17 cellular contexts compared by ENCODE assay signal in the genomic region with DNA sequence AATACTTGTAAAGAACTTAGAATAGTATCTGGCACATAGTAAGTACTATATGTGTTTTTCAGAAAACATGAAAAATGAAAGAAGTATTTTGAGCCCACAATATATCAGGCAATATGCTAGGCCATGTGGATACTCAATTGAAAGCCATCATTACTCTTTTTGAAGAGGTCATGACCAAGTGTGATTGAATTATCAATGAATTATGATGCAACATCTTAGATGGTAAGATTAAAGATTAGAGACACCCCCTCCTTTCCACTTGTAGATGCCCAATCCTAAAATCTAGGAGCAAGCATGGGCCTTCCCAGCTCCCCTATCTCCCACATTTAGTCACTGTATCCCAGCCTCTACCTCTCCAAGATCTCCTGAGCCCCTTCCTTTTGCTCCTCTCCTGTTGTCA.
A peak's percentile ranks its signal among the peaks of the same experiment; 100 is the strongest.
DNase-seq lines count a peak whose midpoint lies in the region; ATAC-seq and TF ChIP-seq lines count a peak whose summit lies in the region.
"Had no signal": no experiment of that assay in that cellular context is flagged by ENCODE, and none has a peak within 500 bp of the region (broad histone marks: within the 10 kb centered on the region; RNA-seq: fewer than 3 reads in every experiment).

No MANE protein-coding gene starts in this region.

- no peak overlapping the region for H3K14ac ChIP-seq in IMR-90 (replicated peaks; ENCODE audit: low read depth, low read length)

- H3K4me3 ChIP-seq in IMR-90 (ENCODE audit: insufficient read depth, low read depth, low read length): no peak overlapping the region
- H3K4me3 ChIP-seq: A549; BLaER1 treated with 17β-estradiol and CSF1 and Interleukin-3, amounts not matched to agents 10 nM and 100 nM had no signal

- peaks cover 7% of the 10 kb centered on the region for H3K9me1 ChIP-seq in IMR-90 (ENCODE audit: insufficient read depth, low read length)

- no peak overlapping the region for H2BK120ac ChIP-seq in IMR-90 (ENCODE audit: low read depth, low read length)

- H2AK5ac ChIP-seq in IMR-90 (ENCODE audit: low read depth, low read length): no peak overlapping the region

- CTCF ChIA-PET in IMR-90 (lab: Yijun Ruan, JAX): no interaction called here

- no peaks in the 10 kb centered on the region for H3K9me3 Mint-ChIP-seq in T-helper 2 cell treated with Interferon-gamma antibody and Interleukin-4, amounts not matched to agents 5 μg/mL and 100 μg/mL, for 36 hours
- H3K9me3 Mint-ChIP-seq in nephron progenitor cell: no peaks in the 10 kb centered on the region
- H3K9me3 Mint-ChIP-seq: CD4-positive, alpha-beta T cell; CD8-positive, alpha-beta T cell had no signal

- ATAC-seq in IMR-90 (ENCODE audit: low read depth) (no peak), sciatic nerve (no peak)
- ATAC-seq: A549; CD8-positive, alpha-beta T cell had no signal

- H3K27me3 ChIP-seq in IMR-90 (ENCODE audit: control insufficient read depth, insufficient read depth, low read length): no peaks in the 10 kb centered on the region
- H3K27me3 ChIP-seq: BLaER1 treated with 17β-estradiol and CSF1 and Interleukin-3, amounts not matched to agents 10 nM and 100 nM had no signal

- H3K4me1 ChIP-seq in IMR-90 (ENCODE audit: control insufficient read depth, insufficient read depth, low read length): peaks cover 8% of the 10 kb centered on the region
- H3K4me1 ChIP-seq: A549, Caco-2 had no signal

- no peak overlapping the region for H2BK15ac ChIP-seq in IMR-90 (ENCODE audit: low read depth, low read length)

- H3K27ac ChIP-seq in IMR-90 (ENCODE audit: insufficient read depth, low read length): no peak overlapping the region
- H3K27ac ChIP-seq: 22Rv1; A549; BLaER1 treated with 17β-estradiol and CSF1 and Interleukin-3, amounts not matched to agents 10 nM and 100 nM; C4-2B had no signal

- H3K4me3 Mint-ChIP-seq in T-helper 2 cell treated with Interferon-gamma antibody and Interleukin-4, amounts not matched to agents 5 μg/mL and 100 μg/mL, for 36 hours: no peak overlapping the region
- H3K4me3 Mint-ChIP-seq in nephron progenitor cell: no peak overlapping the region
- H3K4me3 Mint-ChIP-seq: B cell; CD4-positive, alpha-beta T cell; CD8-positive, alpha-beta T cell had no signal

- TF ChIP-seq POLR2A in IMR-90 (IDR thresholded peaks at IDR 0.05; ENCODE audit: low read depth, low read length): no peak

- H3K4me1 Mint-ChIP-seq in T-helper 2 cell treated with Interferon-gamma antibody and Interleukin-4, amounts not matched to agents 5 μg/mL and 100 μg/mL, for 36 hours (ENCODE audit: low read depth): peaks cover 8% of the 10 kb centered on the region
- H3K4me1 Mint-ChIP-seq in nephron progenitor cell: peaks cover 56% of the 10 kb centered on the region

- no peak overlapping the region for H3K56ac ChIP-seq in IMR-90 (ENCODE audit: extremely low read depth, insufficient read depth, low read length)

- no peaks in the 10 kb centered on the region for H3K36me3 ChIP-seq in IMR-90 (ENCODE audit: control insufficient read depth, insufficient read depth, low read length)
- H3K36me3 ChIP-seq: BLaER1 treated with 17β-estradiol and CSF1 and Interleukin-3, amounts not matched to agents 10 nM and 100 nM had no signal

- POLR2A ChIA-PET in IMR-90 (lab: Charles Lee; ENCODE audit: unreplicated experiment): no interaction called here

- dilution Hi-C loops in IMR-90 (cut with HindIII; ENCODE audit: low sequenced_read_pairs, unreplicated experiment): no loop called here

- in situ Hi-C loops in IMR-90 (cut with MboI; ENCODE audit: low sequenced_read_pairs): no loop called here

- no peak overlapping the region for H2AFZ ChIP-seq in IMR-90 (replicated peaks; ENCODE audit: low read length, poor library complexity)

- no peak for DNase-seq in T-helper 2 cell treated with Interferon-gamma antibody and Interleukin-4, amounts not matched to agents 5 μg/mL and 100 μg/mL, for 36 hours (ENCODE audit: low spot score)
- no peak for DNase-seq in T-helper 2 cell
- no peak for DNase-seq in IMR-90
- DNase-seq in nephron progenitor cell: no peak
- DNase-seq in sciatic nerve (ENCODE audit: low spot score): no peak
- DNase-seq: AML-193; Caco-2; Calu3; CD4-positive, alpha-beta T cell; CD8-positive, alpha-beta T cell; DMS79 treated with DMSO at 0.1 percent for 48 hours; GF-D8 had no signal

- no peak overlapping the region for H2BK5ac ChIP-seq in IMR-90 (ENCODE audit: low read depth, low read length, poor library complexity, severe bottlenecking)

- no peak overlapping the region for H3K4me2 ChIP-seq in IMR-90 (ENCODE audit: low read depth, low read length)
- H3K4me2 ChIP-seq: A549; BLaER1 treated with 17β-estradiol and CSF1 and Interleukin-3, amounts not matched to agents 10 nM and 100 nM had no signal

- H3K9me3 ChIP-seq in IMR-90 (ENCODE audit: control insufficient read depth, insufficient read depth, low read length): no peaks in the 10 kb centered on the region
- H3K9me3 ChIP-seq: A549, Caco-2 had no signal

- no peaks in the 10 kb centered on the region for H3K27me3 Mint-ChIP-seq in T-helper 2 cell treated with Interferon-gamma antibody and Interleukin-4, amounts not matched to agents 5 μg/mL and 100 μg/mL, for 36 hours (ENCODE audit: low read depth)
- peaks cover 7% of the 10 kb centered on the region for H3K27me3 Mint-ChIP-seq in nephron progenitor cell (ENCODE audit: low read depth, poor library complexity)
- H3K27me3 Mint-ChIP-seq: B cell; CD4-positive, alpha-beta T cell had no signal

- H2AK9ac ChIP-seq in IMR-90 (replicated peaks; ENCODE audit: low read depth, low read length, poor library complexity): no peak overlapping the region

- no TSS peak for BruUV-seq in IMR-90 (replicated peaks; lab: Mats Ljungman, UMichigan)

- H3K79me1 ChIP-seq in IMR-90 (ENCODE audit: low read depth in 1 of 2, low read length in 2 of 2): no peaks in the 10 kb centered on the region

- no peaks in the 10 kb centered on the region for H3K36me3 Mint-ChIP-seq in T-helper 2 cell treated with Interferon-gamma antibody and Interleukin-4, amounts not matched to agents 5 μg/mL and 100 μg/mL, for 36 hours (ENCODE audit: low read depth)
- no peaks in the 10 kb centered on the region for H3K36me3 Mint-ChIP-seq in nephron progenitor cell (ENCODE audit: low read depth)
- H3K36me3 Mint-ChIP-seq: CD8-positive, alpha-beta T cell had no signal

- TF ChIP-seq RAD21 in IMR-90 (IDR thresholded peaks at IDR 0.05; ENCODE audit: low read length): no peak

- no peak overlapping the region for H3K9ac ChIP-seq in IMR-90 (ENCODE audit: low read depth, low read length)
- H3K9ac ChIP-seq: BLaER1 treated with 17β-estradiol and CSF1 and Interleukin-3, amounts not matched to agents 10 nM and 100 nM had no signal

- no peak for TF ChIP-seq CTCF in IMR-90 (conservative IDR thresholded peaks at IDR 0.05; ENCODE audit: low read depth, low read length)
- TF ChIP-seq CTCF in nephron progenitor cell (IDR thresholded peaks at IDR 0.05): no peak

- no peak overlapping the region for H4K8ac ChIP-seq in IMR-90 (ENCODE audit: low read depth in 2 of 2, low read length in 2 of 2)

- H4K20me1 ChIP-seq in IMR-90 (ENCODE audit: insufficient read depth, low read length): no peaks in the 10 kb centered on the region
- H4K20me1 ChIP-seq: BLaER1 treated with 17β-estradiol and CSF1 and Interleukin-3, amounts not matched to agents 10 nM and 100 nM had no signal

- no peak overlapping the region for H2BK20ac ChIP-seq in IMR-90 (ENCODE audit: low read depth, low read length)

- H3K23ac ChIP-seq in IMR-90 (ENCODE audit: low read depth, low read length): no peak overlapping the region

- H3K27ac Mint-ChIP-seq in T-helper 2 cell treated with Interferon-gamma antibody and Interleukin-4, amounts not matched to agents 5 μg/mL and 100 μg/mL, for 36 hours: peak overlapping the region; percentile 2
- peak overlapping the region; percentile 4 for H3K27ac Mint-ChIP-seq in nephron progenitor cell
- H3K27ac Mint-ChIP-seq: B cell; CD4-positive, alpha-beta T cell; CD8-positive, alpha-beta T cell had no signal

- no peak overlapping the region for H4K5ac ChIP-seq in IMR-90 (ENCODE audit: low read depth, low read length)

- intact Hi-C loops in IMR-90 (cut with micrococcal nuclease) (no loop called here), sciatic nerve (cut with DNase I) (no loop called here)

- no peak overlapping the region for H3K4ac ChIP-seq in IMR-90 (ENCODE audit: low read depth, low read length)

- no peak overlapping the region for H4K91ac ChIP-seq in IMR-90 (ENCODE audit: insufficient read depth, low read depth, low read length)

- H3K18ac ChIP-seq in IMR-90 (ENCODE audit: low read depth, low read length): no peak overlapping the region

TF ChIP-seq in IMR-90, 13 proteins besides CTCF, POLR2A, EP300 and RAD21:
- TF ChIP-seq MAZ (IDR thresholded peaks at IDR 0.05; ENCODE audit: borderline replicate concordance, low read depth, low read length) (no peak), RFX5 (IDR thresholded peaks at IDR 0.05; ENCODE audit: low read depth, low read length) (no peak), CEBPB (IDR thresholded peaks at IDR 0.05; ENCODE audit: low read depth, low read length) (peak; percentile 56)
